ENCODE assay signal across 9 cellular contexts in the genomic region with DNA sequence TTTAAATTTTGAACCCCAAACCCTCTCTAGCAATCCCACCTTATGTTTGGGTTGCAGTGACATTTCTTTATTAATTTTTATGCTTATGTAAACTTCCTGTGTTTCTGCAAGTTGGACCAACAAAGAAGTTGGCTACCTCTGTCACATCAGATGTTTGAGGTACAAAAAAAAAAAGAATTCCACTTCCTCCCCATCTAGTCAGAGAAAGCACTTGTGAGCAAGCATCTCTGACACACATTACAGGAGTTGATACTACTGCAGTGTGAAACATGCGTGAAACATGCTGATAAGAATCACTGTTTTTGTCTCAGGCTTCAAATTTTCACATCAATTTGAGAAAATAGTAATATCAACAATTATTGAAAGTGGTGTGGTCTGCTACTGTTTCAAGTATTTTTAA. TPM values are rescaled to one million over a fixed set of nuclear protein-coding genes. Genes with fewer than 3 reads are reported as not detected.
DNase-seq lines count a peak whose midpoint lies in the region; TF ChIP-seq lines count a peak whose summit lies in the region.
"Had no signal": no experiment of that assay in that cellular context is flagged by ENCODE, and none has a peak within 500 bp of the region (broad histone marks: within the 10 kb centered on the region; RNA-seq: fewer than 3 reads in every experiment).

No MANE protein-coding gene starts in this region.

- H3K9me3 ChIP-seq in MM.1S (replicated peaks; ENCODE audit: insufficient read depth, low read length): no peaks in the 10 kb centered on the region
- H3K9me3 ChIP-seq in ascending aorta: no peaks in the 10 kb centered on the region
- no peaks in the 10 kb centered on the region for H3K9me3 ChIP-seq in WERI-Rb-1 (ENCODE audit: severe bottlenecking)

- H3K36me3 ChIP-seq in MM.1S (replicated peaks; ENCODE audit: insufficient read depth, low read length) (no peaks in the 10 kb centered on the region), ascending aorta (peaks cover 0 to 3% of the 10 kb centered on the region in 2 donors), WERI-Rb-1 (peaks cover 11% of the 10 kb centered on the region)

- H3K4me3 Mint-ChIP-seq in osteocyte (ENCODE audit: unreplicated experiment): peak overlapping the region; percentile 88

- H3K27me3 Mint-ChIP-seq in osteocyte (ENCODE audit: unreplicated experiment): no peaks in the 10 kb centered on the region

- H4K20me1 ChIP-seq in MM.1S (ENCODE audit: insufficient read depth, low read length): no peaks in the 10 kb centered on the region

- intact Hi-C loops in ascending aorta (cut with DNase I): loop anchor here (5.0 kb wide), 2 partner anchors 66 to 81 kb away; no protein-coding TSS in a partner anchor

- TF ChIP-seq CTCF in MM.1S (IDR thresholded peaks at IDR 0.05; ENCODE audit: low read length): no peak
- TF ChIP-seq CTCF in osteocyte (IDR thresholded peaks at IDR 0.05): no peak
- TF ChIP-seq CTCF in ascending aorta (IDR thresholded peaks at IDR 0.05): no peak
- no peak for TF ChIP-seq CTCF in WERI-Rb-1 (IDR thresholded peaks at IDR 0.05; ENCODE audit: low read depth, low read length)

- H3K27ac Mint-ChIP-seq in osteocyte (ENCODE audit: unreplicated experiment): peak overlapping the region; percentile 94

- H3K36me3 Mint-ChIP-seq in osteocyte (ENCODE audit: unreplicated experiment): peaks cover 3% of the 10 kb centered on the region

- H3K79me2 ChIP-seq in MM.1S (ENCODE audit: low read length): peaks cover 32% of the 10 kb centered on the region

- no peaks in the 10 kb centered on the region for H3K27me3 ChIP-seq in MM.1S (replicated peaks; ENCODE audit: insufficient read depth, low read length)
- no peaks in the 10 kb centered on the region for H3K27me3 ChIP-seq in ascending aorta
- H3K27me3 ChIP-seq in WERI-Rb-1 (ENCODE audit: insufficient read depth, low read depth, severe bottlenecking): no peaks in the 10 kb centered on the region

- no peaks in the 10 kb centered on the region for H3K9me3 Mint-ChIP-seq in osteocyte (ENCODE audit: unreplicated experiment)

- DNase-seq in MM.1S (peak; percentile 43), osteocyte (ENCODE audit: extremely low spot score, unreplicated experiment) (no peak), ascending aorta (ENCODE audit: low spot score in 2 of 2) (no peak), NCI-H748 (lab: John Stamatoyannopoulos, UW; ENCODE audit: unreplicated experiment) (no peak), GM19240 (ENCODE audit: insufficient read length, low spot score) (no peak), WERI-Rb-1 (no peak)
- DNase-seq in effector CD4-positive, alpha-beta T cell: peak; percentile 3

- H3K4me2 ChIP-seq in MM.1S (ENCODE audit: low read depth, low read length): peak overlapping the region; percentile 85

- H3F3A ChIP-seq in MM.1S (ENCODE audit: insufficient read depth, low read length): peaks cover 25% of the 10 kb centered on the region

- peak overlapping the region; percentile 49; the same call in 1 of the 2 replicates for H2AFZ ChIP-seq in MM.1S (ENCODE audit: low read length)

- H3K4me3 ChIP-seq in GM08714 (ENCODE audit: low read length) (peak overlapping the region; percentile 68; the same call in 1 of the 2 replicates), MM.1S (ENCODE audit: low read length) (peak overlapping the region; percentile 71), ascending aorta (peak overlapping the region in 1 of 2 donors; percentile 97), WERI-Rb-1 (ENCODE audit: low read depth, low read length) (no peak overlapping the region)

- peak overlapping the region; percentile 69; the same call in 1 of the 2 replicates for H3K9ac ChIP-seq in MM.1S (ENCODE audit: low read length)

- H3K27ac ChIP-seq in MM.1S (ENCODE audit: low read length) (peak overlapping the region; percentile 79; the same call in 1 of the 2 replicates), ascending aorta (peak overlapping the region in 1 of 2 donors; percentile 99), WERI-Rb-1 (no peak overlapping the region)

- no peaks in the 10 kb centered on the region for H3K9me2 ChIP-seq in MM.1S (replicated peaks; ENCODE audit: insufficient read depth, low read length)

- peaks cover 33% of the 10 kb centered on the region for H3K4me1 Mint-ChIP-seq in osteocyte (ENCODE audit: unreplicated experiment)

- H3K4me1 ChIP-seq in MM.1S (ENCODE audit: low read length) (peaks cover 21% of the 10 kb centered on the region), ascending aorta (peaks cover 3 to 17% of the 10 kb centered on the region in 2 donors)

RNA-seq across cellular contexts. Expression of a gene that starts 1.3 kb away (rescaled TPM):
- total RNA-seq in osteocyte: not detected in 2 replicates
- not detected for total RNA-seq in ascending aorta
- total RNA-seq: subcutaneous adipose tissue had no signal

RNA-seq across cellular contexts. Expression of a gene that starts 47.2 kb away (rescaled TPM):
- total RNA-seq in osteocyte (18.9 and 22.7 TPM in 2 replicates), ascending aorta (13.2 TPM)

RNA-seq across cellular contexts. Expression of a gene that starts 47.3 kb away (rescaled TPM):
- total RNA-seq in osteocyte (55.0 and 59.4 TPM in 2 replicates), ascending aorta (13.8 TPM)

Comparison
In these comparisons a context has a peak if more than half of its experiments do, and no peak if none do; other contexts are left out.
1. DNase-seq: peak in MM.1S (single experiment) and effector CD4-positive, alpha-beta T cell (single experiment); none in osteocyte (single experiment), ascending aorta (0 of 2), NCI-H748 (single experiment), GM19240 (single experiment) and WERI-Rb-1 (single experiment).